Comparison of ENCODE assay signal across 2 cellular contexts in the genomic region with DNA sequence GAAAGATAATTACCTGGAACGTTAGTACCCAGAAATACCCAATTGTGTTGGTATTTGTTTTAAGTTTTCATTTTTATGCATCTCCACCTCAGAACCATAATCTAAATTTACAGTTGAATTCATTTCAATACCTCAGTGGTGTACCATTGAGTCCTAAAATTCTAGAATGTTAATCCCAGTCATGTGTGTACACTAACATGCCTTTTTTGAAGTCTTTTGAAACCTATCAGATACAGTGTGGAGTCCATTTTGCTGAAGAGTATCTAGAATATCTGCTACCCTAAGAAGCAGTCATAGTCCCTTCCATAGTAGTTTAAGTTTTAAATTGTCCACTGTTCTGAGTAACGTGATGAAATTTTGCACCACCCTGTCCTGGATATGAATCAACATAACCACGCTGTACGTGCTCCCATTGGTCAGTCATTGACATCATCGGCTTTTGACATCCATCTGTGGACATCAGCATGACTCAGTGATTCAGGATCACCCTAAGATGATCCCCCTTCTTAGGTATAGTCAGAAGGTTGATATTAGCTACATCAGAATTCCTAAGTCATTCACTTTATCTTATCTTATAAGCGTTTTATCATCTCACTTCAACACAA.
TF ChIP-seq lines count a peak whose summit lies in the region.

No MANE protein-coding gene starts in this region.

TF ChIP-seq in IMR-90, 13 proteins besides CTCF, POLR2A, EP300 and RAD21:
- 0 out of 2 replicates have a peak, but pooled peaks have one; percentile 38 for TF ChIP-seq BHLHE40 (IDR thresholded peaks at IDR 0.05; ENCODE audit: low read depth, low read length)
- TF ChIP-seq, protein P1, sequence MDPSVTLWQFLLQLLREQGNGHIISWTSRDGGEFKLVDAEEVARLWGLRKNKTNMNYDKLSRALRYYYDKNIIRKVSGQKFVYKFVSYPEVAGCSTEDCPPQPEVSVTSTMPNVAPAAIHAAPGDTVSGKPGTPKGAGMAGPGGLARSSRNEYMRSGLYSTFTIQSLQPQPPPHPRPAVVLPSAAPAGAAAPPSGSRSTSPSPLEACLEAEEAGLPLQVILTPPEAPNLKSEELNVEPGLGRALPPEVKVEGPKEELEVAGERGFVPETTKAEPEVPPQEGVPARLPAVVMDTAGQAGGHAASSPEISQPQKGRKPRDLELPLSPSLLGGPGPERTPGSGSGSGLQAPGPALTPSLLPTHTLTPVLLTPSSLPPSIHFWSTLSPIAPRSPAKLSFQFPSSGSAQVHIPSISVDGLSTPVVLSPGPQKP (IDR thresholded peaks at IDR 0.05; ENCODE audit: borderline replicate concordance, low read depth, low read length): no peak
- peak; percentile 90 for TF ChIP-seq NFE2L2 (IDR thresholded peaks at IDR 0.05; ENCODE audit: low read depth, low read length)
- peak; percentile 66 for TF ChIP-seq CEBPB (IDR thresholded peaks at IDR 0.05; ENCODE audit: low read depth, low read length)
- TF ChIP-seq SMC3 (IDR thresholded peaks at IDR 0.05; ENCODE audit: low read depth, low read length): no peak
- no peak for TF ChIP-seq MAZ (IDR thresholded peaks at IDR 0.05; ENCODE audit: borderline replicate concordance, low read depth, low read length)
- TF ChIP-seq CHD1 (IDR thresholded peaks at IDR 0.05; ENCODE audit: low read depth, low read length): no peak
- no peak for TF ChIP-seq MXI1 (IDR thresholded peaks at IDR 0.05; ENCODE audit: borderline replicate concordance, low read depth, low read length)
- TF ChIP-seq, protein P2, sequence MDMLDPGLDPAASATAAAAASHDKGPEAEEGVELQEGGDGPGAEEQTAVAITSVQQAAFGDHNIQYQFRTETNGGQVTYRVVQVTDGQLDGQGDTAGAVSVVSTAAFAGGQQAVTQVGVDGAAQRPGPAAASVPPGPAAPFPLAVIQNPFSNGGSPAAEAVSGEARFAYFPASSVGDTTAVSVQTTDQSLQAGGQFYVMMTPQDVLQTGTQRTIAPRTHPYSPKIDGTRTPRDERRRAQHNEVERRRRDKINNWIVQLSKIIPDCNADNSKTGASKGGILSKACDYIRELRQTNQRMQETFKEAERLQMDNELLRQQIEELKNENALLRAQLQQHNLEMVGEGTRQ (IDR thresholded peaks at IDR 0.05; ENCODE audit: low read depth, low read length): no peak
- TF ChIP-seq RFX5 (IDR thresholded peaks at IDR 0.05; ENCODE audit: low read depth, low read length): no peak
- no peak for TF ChIP-seq RCOR1 (IDR thresholded peaks at IDR 0.05; ENCODE audit: insufficient replicate concordance, low read length)
- TF ChIP-seq FOS (IDR thresholded peaks at IDR 0.05; ENCODE audit: low read depth, low read length): peak; percentile 44; the same call in 1 of the 2 replicates
- peak; percentile 45; the same call in 1 of the 2 replicates for TF ChIP-seq MAFK (IDR thresholded peaks at IDR 0.05; ENCODE audit: low read depth, low read length)

TF ChIP-seq in K562, 482 proteins besides CTCF, POLR2A, EP300 and RAD21 (continues in another document):
- TF ChIP-seq, protein P3, sequence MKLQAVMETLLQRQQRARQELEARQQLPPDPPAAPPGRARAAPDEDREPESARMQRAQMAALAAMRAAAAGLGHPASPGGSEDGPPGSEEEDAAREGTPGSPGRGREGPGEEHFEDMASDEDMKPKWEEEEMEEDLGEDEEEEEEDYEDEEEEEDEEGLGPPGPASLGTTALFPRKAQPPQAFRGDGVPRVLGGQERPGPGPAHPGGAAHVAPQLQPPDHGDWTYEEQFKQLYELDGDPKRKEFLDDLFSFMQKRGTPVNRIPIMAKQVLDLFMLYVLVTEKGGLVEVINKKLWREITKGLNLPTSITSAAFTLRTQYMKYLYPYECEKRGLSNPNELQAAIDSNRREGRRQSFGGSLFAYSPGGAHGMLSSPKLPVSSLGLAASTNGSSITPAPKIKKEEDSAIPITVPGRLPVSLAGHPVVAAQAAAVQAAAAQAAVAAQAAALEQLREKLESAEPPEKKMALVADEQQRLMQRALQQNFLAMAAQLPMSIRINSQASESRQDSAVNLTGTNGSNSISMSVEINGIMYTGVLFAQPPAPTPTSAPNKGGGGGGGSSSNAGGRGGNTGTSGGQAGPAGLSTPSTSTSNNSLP (IDR thresholded peaks at IDR 0.05; ENCODE audit: borderline replicate concordance, low read depth, low read length): 0 out of 2 replicates have a peak, but pooled peaks have one; percentile 12
- peak; percentile 81 for TF ChIP-seq MAFG (tag; conservative IDR thresholded peaks at IDR 0.05)
- TF ChIP-seq ARHGAP35 (IDR thresholded peaks at IDR 0.05; ENCODE audit: partially characterized antibody): no peak
- TF ChIP-seq EWSR1 (IDR thresholded peaks at IDR 0.05; ENCODE audit: borderline replicate concordance, low read depth, partially characterized antibody): no peak
- TF ChIP-seq ZNF354B (CRISPR knock-in tag; IDR thresholded peaks at IDR 0.05): no peak
- peak; percentile 38; the same call in 1 of the 2 replicates for TF ChIP-seq ARID1B (IDR thresholded peaks at IDR 0.05)
- TF ChIP-seq, protein P4, sequence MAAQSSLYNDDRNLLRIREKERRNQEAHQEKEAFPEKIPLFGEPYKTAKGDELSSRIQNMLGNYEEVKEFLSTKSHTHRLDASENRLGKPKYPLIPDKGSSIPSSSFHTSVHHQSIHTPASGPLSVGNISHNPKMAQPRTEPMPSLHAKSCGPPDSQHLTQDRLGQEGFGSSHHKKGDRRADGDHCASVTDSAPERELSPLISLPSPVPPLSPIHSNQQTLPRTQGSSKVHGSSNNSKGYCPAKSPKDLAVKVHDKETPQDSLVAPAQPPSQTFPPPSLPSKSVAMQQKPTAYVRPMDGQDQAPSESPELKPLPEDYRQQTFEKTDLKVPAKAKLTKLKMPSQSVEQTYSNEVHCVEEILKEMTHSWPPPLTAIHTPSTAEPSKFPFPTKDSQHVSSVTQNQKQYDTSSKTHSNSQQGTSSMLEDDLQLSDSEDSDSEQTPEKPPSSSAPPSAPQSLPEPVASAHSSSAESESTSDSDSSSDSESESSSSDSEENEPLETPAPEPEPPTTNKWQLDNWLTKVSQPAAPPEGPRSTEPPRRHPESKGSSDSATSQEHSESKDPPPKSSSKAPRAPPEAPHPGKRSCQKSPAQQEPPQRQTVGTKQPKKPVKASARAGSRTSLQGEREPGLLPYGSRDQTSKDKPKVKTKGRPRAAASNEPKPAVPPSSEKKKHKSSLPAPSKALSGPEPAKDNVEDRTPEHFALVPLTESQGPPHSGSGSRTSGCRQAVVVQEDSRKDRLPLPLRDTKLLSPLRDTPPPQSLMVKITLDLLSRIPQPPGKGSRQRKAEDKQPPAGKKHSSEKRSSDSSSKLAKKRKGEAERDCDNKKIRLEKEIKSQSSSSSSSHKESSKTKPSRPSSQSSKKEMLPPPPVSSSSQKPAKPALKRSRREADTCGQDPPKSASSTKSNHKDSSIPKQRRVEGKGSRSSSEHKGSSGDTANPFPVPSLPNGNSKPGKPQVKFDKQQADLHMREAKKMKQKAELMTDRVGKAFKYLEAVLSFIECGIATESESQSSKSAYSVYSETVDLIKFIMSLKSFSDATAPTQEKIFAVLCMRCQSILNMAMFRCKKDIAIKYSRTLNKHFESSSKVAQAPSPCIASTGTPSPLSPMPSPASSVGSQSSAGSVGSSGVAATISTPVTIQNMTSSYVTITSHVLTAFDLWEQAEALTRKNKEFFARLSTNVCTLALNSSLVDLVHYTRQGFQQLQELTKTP (IDR thresholded peaks at IDR 0.05; ENCODE audit: low read depth in 1 of 2, partially characterized antibody in 2 of 2): no peak
- TF ChIP-seq ZNF79 (CRISPR knock-in tag; IDR thresholded peaks at IDR 0.05; ENCODE audit: low read depth): no peak
- TF ChIP-seq, protein P5, sequence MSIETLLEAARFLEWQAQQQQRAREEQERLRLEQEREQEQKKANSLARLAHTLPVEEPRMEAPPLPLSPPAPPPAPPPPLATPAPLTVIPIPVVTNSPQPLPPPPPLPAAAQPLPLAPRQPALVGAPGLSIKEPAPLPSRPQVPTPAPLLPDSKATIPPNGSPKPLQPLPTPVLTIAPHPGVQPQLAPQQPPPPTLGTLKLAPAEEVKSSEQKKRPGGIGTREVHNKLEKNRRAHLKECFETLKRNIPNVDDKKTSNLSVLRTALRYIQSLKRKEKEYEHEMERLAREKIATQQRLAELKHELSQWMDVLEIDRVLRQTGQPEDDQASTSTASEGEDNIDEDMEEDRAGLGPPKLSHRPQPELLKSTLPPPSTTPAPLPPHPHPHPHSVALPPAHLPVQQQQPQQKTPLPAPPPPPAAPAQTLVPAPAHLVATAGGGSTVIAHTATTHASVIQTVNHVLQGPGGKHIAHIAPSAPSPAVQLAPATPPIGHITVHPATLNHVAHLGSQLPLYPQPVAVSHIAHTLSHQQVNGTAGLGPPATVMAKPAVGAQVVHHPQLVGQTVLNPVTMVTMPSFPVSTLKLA (conservative IDR thresholded peaks at IDR 0.05): 0 out of 4 replicates have a peak, but pooled peaks of 1 of the 2 experiments have one; percentile 21
- peak; percentile 25; the same call in 1 of the 2 replicates for TF ChIP-seq FOSL1 (tag; conservative IDR thresholded peaks at IDR 0.05)
- TF ChIP-seq ATF7 (IDR thresholded peaks at IDR 0.05): peak; percentile 62
- TF ChIP-seq NCOA1 (IDR thresholded peaks at IDR 0.05; ENCODE audit: low read depth): no peak
- no peak for TF ChIP-seq ZNF644 (tag; IDR thresholded peaks at IDR 0.05; ENCODE audit: low read depth)
- no peak for TF ChIP-seq ESRRA (IDR thresholded peaks at IDR 0.05; ENCODE audit: borderline replicate concordance, low read depth)
- no peak for TF ChIP-seq TAF15 (IDR thresholded peaks at IDR 0.05; ENCODE audit: low read depth, low read length)
- TF ChIP-seq TEAD2 (tag; IDR thresholded peaks at IDR 0.05): no peak
- TF ChIP-seq ASH1L (IDR thresholded peaks at IDR 0.05; ENCODE audit: borderline replicate concordance, low read depth, partially characterized antibody): no peak
- TF ChIP-seq CBFB (CRISPR knock-in tag; IDR thresholded peaks at IDR 0.05): no peak
- TF ChIP-seq JUND (IDR thresholded peaks at IDR 0.05; ENCODE audit: borderline replicate concordance, low read depth, low read length): peak; percentile 54; the same call in 1 of the 2 replicates
- no peak; the same call in 2 of the 3 replicates for TF ChIP-seq JUND (tag; IDR thresholded peaks at IDR 0.05; ENCODE audit: borderline replicate concordance, low read depth, low read length)
- no peak for TF ChIP-seq CBX2 (IDR thresholded peaks at IDR 0.05; ENCODE audit: insufficient read depth, low read length, poor library complexity, severe bottlenecking)
- TF ChIP-seq, protein P6, sequence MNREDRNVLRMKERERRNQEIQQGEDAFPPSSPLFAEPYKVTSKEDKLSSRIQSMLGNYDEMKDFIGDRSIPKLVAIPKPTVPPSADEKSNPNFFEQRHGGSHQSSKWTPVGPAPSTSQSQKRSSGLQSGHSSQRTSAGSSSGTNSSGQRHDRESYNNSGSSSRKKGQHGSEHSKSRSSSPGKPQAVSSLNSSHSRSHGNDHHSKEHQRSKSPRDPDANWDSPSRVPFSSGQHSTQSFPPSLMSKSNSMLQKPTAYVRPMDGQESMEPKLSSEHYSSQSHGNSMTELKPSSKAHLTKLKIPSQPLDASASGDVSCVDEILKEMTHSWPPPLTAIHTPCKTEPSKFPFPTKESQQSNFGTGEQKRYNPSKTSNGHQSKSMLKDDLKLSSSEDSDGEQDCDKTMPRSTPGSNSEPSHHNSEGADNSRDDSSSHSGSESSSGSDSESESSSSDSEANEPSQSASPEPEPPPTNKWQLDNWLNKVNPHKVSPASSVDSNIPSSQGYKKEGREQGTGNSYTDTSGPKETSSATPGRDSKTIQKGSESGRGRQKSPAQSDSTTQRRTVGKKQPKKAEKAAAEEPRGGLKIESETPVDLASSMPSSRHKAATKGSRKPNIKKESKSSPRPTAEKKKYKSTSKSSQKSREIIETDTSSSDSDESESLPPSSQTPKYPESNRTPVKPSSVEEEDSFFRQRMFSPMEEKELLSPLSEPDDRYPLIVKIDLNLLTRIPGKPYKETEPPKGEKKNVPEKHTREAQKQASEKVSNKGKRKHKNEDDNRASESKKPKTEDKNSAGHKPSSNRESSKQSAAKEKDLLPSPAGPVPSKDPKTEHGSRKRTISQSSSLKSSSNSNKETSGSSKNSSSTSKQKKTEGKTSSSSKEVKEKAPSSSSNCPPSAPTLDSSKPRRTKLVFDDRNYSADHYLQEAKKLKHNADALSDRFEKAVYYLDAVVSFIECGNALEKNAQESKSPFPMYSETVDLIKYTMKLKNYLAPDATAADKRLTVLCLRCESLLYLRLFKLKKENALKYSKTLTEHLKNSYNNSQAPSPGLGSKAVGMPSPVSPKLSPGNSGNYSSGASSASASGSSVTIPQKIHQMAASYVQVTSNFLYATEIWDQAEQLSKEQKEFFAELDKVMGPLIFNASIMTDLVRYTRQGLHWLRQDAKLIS (CRISPR knock-in tag; IDR thresholded peaks at IDR 0.05): no peak
- TF ChIP-seq FOXP1 (CRISPR knock-in tag; IDR thresholded peaks at IDR 0.05): no peak
- TF ChIP-seq C11orf30 (IDR thresholded peaks at IDR 0.05; ENCODE audit: low read depth): peak; percentile 77
- peak; percentile 71 for TF ChIP-seq MAFK (IDR thresholded peaks at IDR 0.05; ENCODE audit: low read length)
- peak; percentile 30; the same call in 1 of the 2 replicates for TF ChIP-seq NFE2L1 (tag; IDR thresholded peaks at IDR 0.05; ENCODE audit: borderline replicate concordance, low read depth)
- TF ChIP-seq, protein P7, sequence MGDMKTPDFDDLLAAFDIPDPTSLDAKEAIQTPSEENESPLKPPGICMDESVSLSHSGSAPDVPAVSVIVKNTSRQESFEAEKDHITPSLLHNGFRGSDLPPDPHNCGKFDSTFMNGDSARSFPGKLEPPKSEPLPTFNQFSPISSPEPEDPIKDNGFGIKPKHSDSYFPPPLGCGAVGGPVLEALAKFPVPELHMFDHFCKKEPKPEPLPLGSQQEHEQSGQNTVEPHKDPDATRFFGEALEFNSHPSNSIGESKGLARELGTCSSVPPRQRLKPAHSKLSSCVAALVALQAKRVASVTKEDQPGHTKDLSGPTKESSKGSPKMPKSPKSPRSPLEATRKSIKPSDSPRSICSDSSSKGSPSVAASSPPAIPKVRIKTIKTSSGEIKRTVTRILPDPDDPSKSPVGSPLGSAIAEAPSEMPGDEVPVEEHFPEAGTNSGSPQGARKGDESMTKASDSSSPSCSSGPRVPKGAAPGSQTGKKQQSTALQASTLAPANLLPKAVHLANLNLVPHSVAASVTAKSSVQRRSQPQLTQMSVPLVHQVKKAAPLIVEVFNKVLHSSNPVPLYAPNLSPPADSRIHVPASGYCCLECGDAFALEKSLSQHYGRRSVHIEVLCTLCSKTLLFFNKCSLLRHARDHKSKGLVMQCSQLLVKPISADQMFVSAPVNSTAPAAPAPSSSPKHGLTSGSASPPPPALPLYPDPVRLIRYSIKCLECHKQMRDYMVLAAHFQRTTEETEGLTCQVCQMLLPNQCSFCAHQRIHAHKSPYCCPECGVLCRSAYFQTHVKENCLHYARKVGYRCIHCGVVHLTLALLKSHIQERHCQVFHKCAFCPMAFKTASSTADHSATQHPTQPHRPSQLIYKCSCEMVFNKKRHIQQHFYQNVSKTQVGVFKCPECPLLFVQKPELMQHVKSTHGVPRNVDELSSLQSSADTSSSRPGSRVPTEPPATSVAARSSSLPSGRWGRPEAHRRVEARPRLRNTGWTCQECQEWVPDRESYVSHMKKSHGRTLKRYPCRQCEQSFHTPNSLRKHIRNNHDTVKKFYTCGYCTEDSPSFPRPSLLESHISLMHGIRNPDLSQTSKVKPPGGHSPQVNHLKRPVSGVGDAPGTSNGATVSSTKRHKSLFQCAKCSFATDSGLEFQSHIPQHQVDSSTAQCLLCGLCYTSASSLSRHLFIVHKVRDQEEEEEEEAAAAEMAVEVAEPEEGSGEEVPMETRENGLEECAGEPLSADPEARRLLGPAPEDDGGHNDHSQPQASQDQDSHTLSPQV (IDR thresholded peaks at IDR 0.05): peak; percentile 55; the same call in 1 of the 2 replicates
- no peak for TF ChIP-seq CEBPG (CRISPR knock-in tag; IDR thresholded peaks at IDR 0.05)
- peak in 1 of 2 experiments; percentile 59; a peak in 1 of 4 replicates for TF ChIP-seq CEBPG (tag; conservative IDR thresholded peaks at IDR 0.05 in 1 of 2, IDR thresholded peaks at IDR 0.05 in 1 of 2)
- peak; percentile 49; the same call in 1 of the 2 replicates for TF ChIP-seq EP400 (IDR thresholded peaks at IDR 0.05)
- 0 out of 2 replicates have a peak, but pooled peaks have one; percentile 29 for TF ChIP-seq BACH1 (tag; IDR thresholded peaks at IDR 0.05)
- no peak for TF ChIP-seq NFIX (CRISPR knock-in tag; IDR thresholded peaks at IDR 0.05; ENCODE audit: low read depth)
- no peak for TF ChIP-seq ATF1 (CRISPR knock-in tag; IDR thresholded peaks at IDR 0.05)
- 0 out of 2 replicates have a peak, but pooled peaks have one; percentile 29 for TF ChIP-seq ATF1 (tag; IDR thresholded peaks at IDR 0.05)
